In genomic region chr13:25811506-25811905, GRCh38 we compare ENCODE assay signal across 30 cellular contexts.
"Had no signal": no experiment of that assay in that cellular context is flagged by ENCODE, and none has a peak within 500 bp of the region (broad histone marks: within the 10 kb centered on the region; RNA-seq: fewer than 3 reads in every experiment).

No MANE protein-coding gene starts in this region.

- H3K27me3 ChIP-seq: adrenal gland, body of pancreas, brain microvascular endothelial cell, breast epithelium had no signal

- H3K27ac ChIP-seq: adrenal gland, body of pancreas, brain microvascular endothelial cell, breast epithelium, VCaP had no signal

- H3K36me3 ChIP-seq: adrenal gland, brain microvascular endothelial cell, breast epithelium had no signal

- DNase-seq: activated B cell treated with CpG ODN at 0.5 μM for 24 hours; activated CD4-positive, alpha-beta memory T cell treated with anti-CD3 and anti-CD28 coated beads, Interleukin-2, amount 10 ng/mL, durations not matched to agents 7 days and 5 days; activated CD4-positive, alpha-beta T cell treated with anti-CD3 and anti-CD28 coated beads for 1 hour; activated CD4-positive, alpha-beta T cell treated with anti-CD3 and anti-CD28 coated beads for 36 hours; activated CD4-positive, alpha-beta T cell treated with anti-CD3 and anti-CD28 coated beads for 48 hours; activated CD4-positive, alpha-beta T cell treated with anti-CD3 and anti-CD28 coated beads, Interleukin-2, amount 10 ng/mL, durations not matched to agents 7 days and 5 days; activated CD4-positive, alpha-beta T cell treated with anti-CD3 and anti-CD28 coated beads, Interleukin-2, amount 50 U/mL, for 48 hours; activated CD8-positive, alpha-beta memory T cell treated with anti-CD3 and anti-CD28 coated beads for 24 hours; activated CD8-positive, alpha-beta memory T cell treated with anti-CD3 and anti-CD28 coated beads, Interleukin-2, amount 10 ng/mL, durations not matched to agents 7 days and 5 days; activated CD8-positive, alpha-beta memory T cell treated with anti-CD3 and anti-CD28 coated beads, Interleukin-2, amount 50 U/mL, for 48 hours; activated CD8-positive, alpha-beta T cell treated with anti-CD3 and anti-CD28 coated beads, Interleukin-2, amount 10 ng/mL, durations not matched to agents 7 days and 5 days; activated effector memory CD4-positive, alpha-beta T cell treated with Interleukin-2 at 50 U/mL for 16 hours; activated gamma-delta T cell; activated naive CD4-positive, alpha-beta T cell treated with anti-CD3 and anti-CD28 coated beads, Interleukin-2, amount 10 ng/mL, durations not matched to agents 7 days and 5 days; activated naive CD4-positive, alpha-beta T cell treated with Interleukin-2 at 50 U/mL for 16 hours; activated naive CD8-positive, alpha-beta T cell treated with anti-CD3 and anti-CD28 coated beads, Interleukin-2, amount 10 ng/mL, durations not matched to agents 7 days and 5 days; activated naive CD8-positive, alpha-beta T cell treated with anti-CD3 and anti-CD28 coated beads, Interleukin-2, amount 50 U/mL, for 24 hours; activated T-cell treated with anti-CD3 and anti-CD28 coated beads, Interleukin-2, amount 50 U/mL, for 24 hours; activated T-cell treated with anti-CD3 and anti-CD28 coated beads, Interleukin-2, amount 50 U/mL, for 48 hours; adrenal gland; amniotic stem cell; aorta; body of pancreas; brain microvascular endothelial cell; central memory CD4-positive, alpha-beta T cell; T-helper 1 cell; T-helper 2 cell; T-helper 9 cell had no signal

- H3K9me3 ChIP-seq: adrenal gland, body of pancreas had no signal

- H3K4me1 ChIP-seq: adrenal gland, body of pancreas, breast epithelium had no signal

- H3K4me3 ChIP-seq: adrenal gland, body of pancreas, breast epithelium had no signal
